In genomic region chr11:120336641-120337132, GRCh38 we compare ENCODE assay signal across 8 cellular contexts. TPM values are rescaled to one million over a fixed set of nuclear protein-coding genes. Genes with fewer than 3 reads are reported as not detected.
DNase-seq lines count a peak whose midpoint lies in the region; ATAC-seq, FAIRE-seq and TF ChIP-seq lines count a peak whose summit lies in the region.

No MANE protein-coding gene starts in this region.

- peak overlapping the region; percentile 79 for H3K4me2 ChIP-seq in neural cell (ENCODE audit: low read length)

- H3K27ac Mint-ChIP-seq in CD8-positive, alpha-beta T cell: peak overlapping the region; percentile 15
- peak overlapping the region; percentile 25 for H3K27ac Mint-ChIP-seq in activated CD8-positive, alpha-beta T cell treated with anti-CD3 and anti-CD28 coated beads for 36 hours

- no peak overlapping the region for H3K27ac ChIP-seq in CD8-positive, alpha-beta T cell (ENCODE audit: low read depth, low read length)
- H3K27ac ChIP-seq in neural cell (ENCODE audit: low read length): peak overlapping the region; percentile 33

- no peaks in the 10 kb centered on the region for H4K20me1 ChIP-seq in neural cell (ENCODE audit: insufficient read depth)

- peaks cover 16% of the 10 kb centered on the region for H3K27me3 ChIP-seq in CD8-positive, alpha-beta T cell (ENCODE audit: insufficient read depth, low read length)
- H3K27me3 ChIP-seq in neural cell (ENCODE audit: insufficient read depth, low read depth, low read length): no peaks in the 10 kb centered on the region

- no peaks in the 10 kb centered on the region for H3K9me3 ChIP-seq in CD8-positive, alpha-beta T cell (ENCODE audit: low read length)
- no peaks in the 10 kb centered on the region for H3K9me3 ChIP-seq in neural cell (ENCODE audit: low read length)

- no peak for TF ChIP-seq POLR2A in GM12891 (IDR thresholded peaks at IDR 0.05; ENCODE audit: low read depth, low read length)

- peak overlapping the region; percentile 77 for H3K9ac ChIP-seq in neural cell (ENCODE audit: low read length)

- no peaks in the 10 kb centered on the region for H3K9me3 Mint-ChIP-seq in CD8-positive, alpha-beta T cell
- H3K9me3 Mint-ChIP-seq in activated CD8-positive, alpha-beta T cell treated with anti-CD3 and anti-CD28 coated beads for 36 hours: peaks cover 2% of the 10 kb centered on the region

- H3K4me1 Mint-ChIP-seq in CD8-positive, alpha-beta T cell (ENCODE audit: low read depth): peaks cover 33% of the 10 kb centered on the region
- peaks cover 35% of the 10 kb centered on the region for H3K4me1 Mint-ChIP-seq in activated CD8-positive, alpha-beta T cell treated with anti-CD3 and anti-CD28 coated beads for 36 hours (ENCODE audit: low read depth)

- intact Hi-C loops in CD8-positive, alpha-beta T cell (cut with DNase I, micrococcal nuclease): loop anchor here (10.0 kb wide), 3 partner anchors 88 to 618 kb away; partner anchors contain the start of gene GRIK4 (in 1 of the 2)
- intact Hi-C loops in activated CD8-positive, alpha-beta T cell treated with anti-CD3 and anti-CD28 coated beads for 36 hours (cut with micrococcal nuclease): loop anchor here (10.0 kb wide), 2 partner anchors 98 to 148 kb away; no protein-coding TSS in a partner anchor

- peaks cover 47% of the 10 kb centered on the region for H3K27me3 Mint-ChIP-seq in CD8-positive, alpha-beta T cell (ENCODE audit: low read depth)
- H3K27me3 Mint-ChIP-seq in activated CD8-positive, alpha-beta T cell treated with anti-CD3 and anti-CD28 coated beads for 36 hours: peaks cover 50% of the 10 kb centered on the region

- H3K4me3 Mint-ChIP-seq in CD8-positive, alpha-beta T cell: peak overlapping the region; percentile 90
- peak overlapping the region; percentile 86 for H3K4me3 Mint-ChIP-seq in activated CD8-positive, alpha-beta T cell treated with anti-CD3 and anti-CD28 coated beads for 36 hours

- no peaks in the 10 kb centered on the region for H3K36me3 ChIP-seq in CD8-positive, alpha-beta T cell (ENCODE audit: insufficient read depth, low read length)
- no peaks in the 10 kb centered on the region for H3K36me3 ChIP-seq in neural cell (ENCODE audit: insufficient read depth, low read length)

- POLR2A ChIA-PET in CD8-positive, alpha-beta T cell (lab: Charles Lee): no interaction called here
- POLR2A ChIA-PET in activated CD8-positive, alpha-beta T cell treated with anti-CD3 and anti-CD28 coated beads for 36 hours (lab: Charles Lee): no interaction called here

- CTCF ChIA-PET in CD8-positive, alpha-beta T cell (lab: Charles Lee): interaction anchor here (0.6 to 5.2 kb wide), 7 partner anchors 11 to 349 kb away, joined by 3 to 90 read pairs (median 4); no protein-coding TSS in a partner anchor
- CTCF ChIA-PET in activated CD8-positive, alpha-beta T cell treated with anti-CD3 and anti-CD28 coated beads for 36 hours (lab: Charles Lee): interaction anchor here (1.6 to 2.9 kb wide), 4 partner anchors 11 to 348 kb away, joined by 3 to 19 read pairs (median 10); partner anchors contain the start of gene TLCD5

- TF ChIP-seq RAD21 in neural cell (conservative IDR thresholded peaks at IDR 0.05): no peak

- in situ Hi-C loops in KBM-7 (cut with MboI; ENCODE audit: low pct_unique_long_range_greater_than_20kb, low sequenced_read_pairs): no loop called here

- no peaks in the 10 kb centered on the region for H3F3A ChIP-seq in neural cell (ENCODE audit: insufficient read depth, low read length, poor library complexity, severe bottlenecking)

- peaks cover 44% of the 10 kb centered on the region for H3K79me2 ChIP-seq in neural cell (replicated peaks; ENCODE audit: insufficient read depth, low read length)

- peak; percentile 25 for ATAC-seq in CD8-positive, alpha-beta T cell
- ATAC-seq in GM21390 (IDR thresholded peaks at IDR 0.05; ENCODE audit: unreplicated experiment): peak; percentile 34
- ATAC-seq in activated CD8-positive, alpha-beta T cell treated with anti-CD3 and anti-CD28 coated beads for 36 hours: peak; percentile 31

- no peak for FAIRE-seq in GM12891 (lab: Jason Lieb, UNC)

- H3K4me3 ChIP-seq in CD8-positive, alpha-beta T cell (ENCODE audit: low read depth, low read length): peak overlapping the region; percentile 68
- H3K4me3 ChIP-seq in fibroblast of mammary gland (ENCODE audit: control insufficient read depth, low read depth, low read length): peak overlapping the region; percentile 91
- peak overlapping the region; percentile 84 for H3K4me3 ChIP-seq in neural cell (ENCODE audit: low read length)

- H3K4me1 ChIP-seq in CD8-positive, alpha-beta T cell (ENCODE audit: insufficient read depth, low read length): peaks cover 24% of the 10 kb centered on the region

- H2AFZ ChIP-seq in neural cell (ENCODE audit: low read depth, low read length): no peak overlapping the region

- H3K9me2 ChIP-seq in neural cell (ENCODE audit: insufficient read depth, low read length): no peaks in the 10 kb centered on the region

- TF ChIP-seq CTCF in CD8-positive, alpha-beta T cell (IDR thresholded peaks at IDR 0.05): no peak
- TF ChIP-seq CTCF in activated CD8-positive, alpha-beta T cell treated with anti-CD3 and anti-CD28 coated beads for 36 hours (IDR thresholded peaks at IDR 0.05): no peak
- no peak for TF ChIP-seq CTCF in fibroblast of mammary gland (conservative IDR thresholded peaks at IDR 0.05; ENCODE audit: control insufficient read depth, insufficient read depth, low read depth, low read length)
- no peak for TF ChIP-seq CTCF in neural cell (IDR thresholded peaks at IDR 0.05; ENCODE audit: poor library complexity, severe bottlenecking)

- DNase-seq in CD8-positive, alpha-beta T cell: peak in 4 of 7 experiments; percentile 6 to 58 (median 24)
- DNase-seq in KBM-7 (peak; percentile 14), fibroblast of mammary gland (ENCODE audit: low read depth) (peak; percentile 33), GM12891 (ENCODE audit: insufficient read length, low spot score) (no peak), NCI-H524 treated with DMSO at 0.1 percent for 48 hours (lab: John Stamatoyannopoulos, UW) (no peak)
- DNase-seq in activated CD8-positive, alpha-beta T cell treated with anti-CD3 and anti-CD28 coated beads for 36 hours: peak; percentile 51

- H3K36me3 Mint-ChIP-seq in CD8-positive, alpha-beta T cell: peaks cover 2% of the 10 kb centered on the region
- peaks cover 2% of the 10 kb centered on the region for H3K36me3 Mint-ChIP-seq in activated CD8-positive, alpha-beta T cell treated with anti-CD3 and anti-CD28 coated beads for 36 hours (ENCODE audit: low read depth)

- no peak for TF ChIP-seq EP300 in neural cell (conservative IDR thresholded peaks at IDR 0.05; ENCODE audit: poor library complexity, severe bottlenecking)

TF ChIP-seq in GM12891, 5 proteins besides CTCF, POLR2A, EP300 and RAD21:
- TF ChIP-seq SPI1 (IDR thresholded peaks at IDR 0.05; ENCODE audit: low read depth, low read length) (no peak), TAF1 (IDR thresholded peaks at IDR 0.05; ENCODE audit: low read depth, low read length) (no peak), POLR2AphosphoS5 (IDR thresholded peaks at IDR 0.05; ENCODE audit: low read depth, low read length) (no peak)

RNA-seq across cellular contexts. Expression of gene ARHGEF12, which starts 0.5 kb away (rescaled TPM):
- total RNA-seq in CD8-positive, alpha-beta T cell: 1 to 10 TPM; 3.8 to 5.6 TPM
- 10 to 100 TPM in 1 of 2 experiments, 1 to 10 TPM in 1; 9.6 to 10.2 TPM for total RNA-seq in activated CD8-positive, alpha-beta T cell treated with anti-CD3 and anti-CD28 coated beads for 36 hours
- polyA plus RNA-seq in neural cell: 93.4 and 95.9 TPM in 2 replicates
- polyA minus RNA-seq in neural cell: 366 and 427 TPM in 2 replicates
- 12.9 TPM for polyA plus RNA-seq in GM12891 (2012; ENCODE audit: low read depth, missing spikeins)

RNA-seq across cellular contexts. Expression of gene TLCD5, which starts 11.6 kb away (rescaled TPM):
- total RNA-seq in CD8-positive, alpha-beta T cell: under 1 TPM in 1 of 2 experiments, not detected in 1; 0.14 TPM
- total RNA-seq in activated CD8-positive, alpha-beta T cell treated with anti-CD3 and anti-CD28 coated beads for 36 hours: under 1 TPM; 0.36 to 0.83 TPM
- 23.4 and 31.1 TPM in 2 replicates for polyA plus RNA-seq in neural cell
- 24.8 and 28.4 TPM in 2 replicates for polyA minus RNA-seq in neural cell
- 2.6 TPM for polyA plus RNA-seq in GM12891 (2012; ENCODE audit: low read depth, missing spikeins)

Comparison
In these comparisons a context has a peak if more than half of its experiments do, and no peak if none do; other contexts are left out.
1. DNase-seq: peak in CD8-positive, alpha-beta T cell (4 of 7), KBM-7 (single experiment), activated CD8-positive, alpha-beta T cell treated with anti-CD3 and anti-CD28 coated beads for 36 hours (single experiment) and fibroblast of mammary gland (single experiment); none in GM12891 (single experiment) and NCI-H524 treated with DMSO at 0.1 percent for 48 hours (single experiment).
2. Peak in every context shown above with its lines, with median percentiles within 50 percentile points of each other: ATAC-seq and H3K4me3 ChIP-seq.